In the genomic region with DNA sequence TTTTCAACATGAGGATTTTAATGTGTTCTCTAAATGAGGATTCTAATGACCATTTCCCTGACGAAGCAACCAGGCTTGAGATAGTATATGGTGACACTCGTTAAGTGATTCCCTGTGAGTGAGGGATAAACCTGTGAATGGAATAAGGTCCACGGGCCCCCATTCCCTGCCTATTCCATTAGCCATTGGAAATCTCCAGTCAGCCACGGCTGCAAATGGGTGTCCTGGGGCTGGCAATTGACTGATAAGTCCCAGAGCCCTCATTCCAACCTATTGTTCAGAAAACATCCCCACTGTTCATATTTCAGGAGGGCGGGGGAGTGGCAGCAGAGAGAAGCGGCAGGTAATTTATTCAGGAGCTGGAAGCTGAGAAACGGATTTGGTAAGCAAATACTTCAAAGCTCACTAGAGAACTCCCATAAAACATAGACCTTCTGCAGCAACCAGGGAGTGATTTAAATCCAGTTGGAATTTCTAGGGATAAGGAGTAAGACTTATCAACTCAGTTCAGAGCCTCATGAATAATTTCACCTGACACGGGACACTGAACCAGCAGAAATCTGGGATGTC, we compare ENCODE assay signal across 13 cellular contexts. TPM values are rescaled to one million over a fixed set of nuclear protein-coding genes. Genes with fewer than 3 reads are reported as not detected.
DNase-seq lines count a peak whose midpoint lies in the region; ATAC-seq, FAIRE-seq and TF ChIP-seq lines count a peak whose summit lies in the region.
"Had no signal": no experiment of that assay in that cellular context is flagged by ENCODE, and none has a peak within 500 bp of the region (broad histone marks: within the 10 kb centered on the region; RNA-seq: fewer than 3 reads in every experiment).

No MANE protein-coding gene starts in this region.

- H3K27me3 ChIP-seq in astrocyte (ENCODE audit: insufficient read depth, low read length) (no peaks in the 10 kb centered on the region), neural progenitor cell (peaks cover 66% of the 10 kb centered on the region)

- no peak for ATAC-seq in GM21529 (IDR thresholded peaks at IDR 0.05; ENCODE audit: unreplicated experiment)

- H3K4me3 ChIP-seq in astrocyte (ENCODE audit: insufficient read depth, low read depth, low read length) = no peak overlapping the region
- H3K4me3 ChIP-seq in neural progenitor cell = peak overlapping the region; percentile 41

- peaks cover 14% of the 10 kb centered on the region for H3K9me3 Mint-ChIP-seq in astrocyte (ENCODE audit: unreplicated experiment)
- peaks cover 3% of the 10 kb centered on the region for H3K9me3 Mint-ChIP-seq in neural progenitor cell

- peaks cover 7% of the 10 kb centered on the region for H3K4me1 Mint-ChIP-seq in astrocyte (ENCODE audit: low read depth, unreplicated experiment)
- peaks cover 9% of the 10 kb centered on the region for H3K4me1 Mint-ChIP-seq in neural progenitor cell

- TF ChIP-seq CTCF in astrocyte (IDR thresholded peaks at IDR 0.05; ENCODE audit: insufficient read depth, low read depth, low read length) (no peak), neural progenitor cell (IDR thresholded peaks at IDR 0.05) (no peak)

- FAIRE-seq in astrocyte (lab: Jason Lieb, UNC) = no peak

- H3K4me3 Mint-ChIP-seq in astrocyte (ENCODE audit: unreplicated experiment) = no peak overlapping the region
- H3K4me3 Mint-ChIP-seq in neural progenitor cell = peak overlapping the region; percentile 64

- H3K4me1 ChIP-seq in astrocyte (ENCODE audit: insufficient read depth, low read length) (peaks cover 22% of the 10 kb centered on the region), neural progenitor cell (peaks cover 20% of the 10 kb centered on the region)

- peaks cover 52% of the 10 kb centered on the region for H3K27me3 Mint-ChIP-seq in astrocyte (ENCODE audit: low read depth, unreplicated experiment)
- H3K27me3 Mint-ChIP-seq in neural progenitor cell (ENCODE audit: insufficient read depth, low read depth) = peaks cover 50% of the 10 kb centered on the region

- H3K36me3 ChIP-seq in astrocyte (ENCODE audit: insufficient read depth, low read length) = no peaks in the 10 kb centered on the region
- H3K36me3 ChIP-seq in neural progenitor cell = no peaks in the 10 kb centered on the region

- H2AFZ ChIP-seq in astrocyte (ENCODE audit: low read depth, low read length) (no peak overlapping the region), neural progenitor cell (replicated peaks) (no peak overlapping the region)

- H4K20me1 ChIP-seq in astrocyte (ENCODE audit: insufficient read depth, low read length) (no peaks in the 10 kb centered on the region), neural progenitor cell (ENCODE audit: low read depth) (peaks cover 6% of the 10 kb centered on the region)

- H3K79me2 ChIP-seq in astrocyte (ENCODE audit: insufficient read depth, low read length) (no peaks in the 10 kb centered on the region), neural progenitor cell (ENCODE audit: low read depth) (no peaks in the 10 kb centered on the region)

- H3K4me2 ChIP-seq in astrocyte (ENCODE audit: low read length) (peak overlapping the region; percentile 95), neural progenitor cell (peak overlapping the region; percentile 86)

- no peaks in the 10 kb centered on the region for H3K36me3 Mint-ChIP-seq in astrocyte (ENCODE audit: low read depth, unreplicated experiment)
- H3K36me3 Mint-ChIP-seq in neural progenitor cell = no peaks in the 10 kb centered on the region

- H3K27ac Mint-ChIP-seq in astrocyte (ENCODE audit: unreplicated experiment) (no peak overlapping the region), neural progenitor cell (no peak overlapping the region)

- peak; percentile 16 for DNase-seq in DMS53 (lab: John Stamatoyannopoulos, UW)
- no peak for DNase-seq in DMS53 treated with DMSO at 0.1 percent for 48 hours (lab: John Stamatoyannopoulos, UW; ENCODE audit: unreplicated experiment)
- DNase-seq in NCI-H187 (lab: John Stamatoyannopoulos, UW) = peak; percentile 89 to 90
- DNase-seq in astrocyte (ENCODE audit: low read depth) = no peak
- DNase-seq in neural progenitor cell (ENCODE audit: low spot score) = peak; percentile 51
- no peak for DNase-seq in OCI-M1 (lab: John Stamatoyannopoulos, UW)
- no peak for DNase-seq in CD1c-positive myeloid dendritic cell (ENCODE audit: extremely low spot score)
- DNase-seq: activated CD8-positive, alpha-beta memory T cell treated with anti-CD3 and anti-CD28 coated beads for 24 hours; amniotic stem cell had no signal

- peaks cover 24% of the 10 kb centered on the region for H3F3A ChIP-seq in neural progenitor cell (ENCODE audit: low read depth)

- H3K9me3 ChIP-seq in astrocyte (ENCODE audit: insufficient read depth, low read depth, low read length) = no peaks in the 10 kb centered on the region
- no peaks in the 10 kb centered on the region for H3K9me3 ChIP-seq in neural progenitor cell (ENCODE audit: low read depth)

- H3K27ac ChIP-seq in astrocyte (ENCODE audit: low read depth, low read length) (no peak overlapping the region), neural progenitor cell (no peak overlapping the region)

- H3K9ac ChIP-seq in astrocyte (ENCODE audit: low read length) (no peak overlapping the region), neural progenitor cell (no peak overlapping the region)

RNA-seq across cellular contexts. Expression of gene TMEM174, which starts 42.0 kb away (rescaled TPM):
- total RNA-seq in astrocyte (not detected in 2 replicates), neural progenitor cell (ENCODE audit: low replicate concordance) (not detected in 2 replicates)
- total RNA-seq: A172, dermis microvascular lymphatic vessel endothelial cell, mucosa of gallbladder had no signal

Comparison
In these comparisons a context has a peak if more than half of its experiments do, and no peak if none do; other contexts are left out.
1. DNase-seq: peak in DMS53 (single experiment), NCI-H187 (2 of 2) and neural progenitor cell (single experiment); none in DMS53 treated with DMSO at 0.1 percent for 48 hours (single experiment), astrocyte (single experiment), OCI-M1 (single experiment) and CD1c-positive myeloid dendritic cell (single experiment).